ENCODE assay signal across 10 cellular contexts in genomic region chr9:37026085-37026935, GRCh38. TPM values are rescaled to one million over a fixed set of nuclear protein-coding genes. Genes with fewer than 3 reads are reported as not detected.
DNase-seq lines count a peak whose midpoint lies in the region; ATAC-seq, FAIRE-seq and TF ChIP-seq lines count a peak whose summit lies in the region.
"Had no signal": no experiment of that assay in that cellular context is flagged by ENCODE, and none has a peak within 500 bp of the region (broad histone marks: within the 10 kb centered on the region; RNA-seq: fewer than 3 reads in every experiment).

No MANE protein-coding gene starts in this region.

- peaks cover 24% of the 10 kb centered on the region for H3K4me1 Mint-ChIP-seq in T-helper 17 cell

- H4K20me1 ChIP-seq in keratinocyte (ENCODE audit: control insufficient read depth, extremely low read depth, insufficient read depth, low read length), result peaks cover 6% of the 10 kb centered on the region

- H3K27ac ChIP-seq in ACC112 (ENCODE audit: low read depth, low read length) (no peak overlapping the region), keratinocyte (ENCODE audit: control insufficient read depth, insufficient read depth, low read length) (no peak overlapping the region), body of pancreas (no peak overlapping the region)

- ATAC-seq in T-helper 17 cell (no peak), body of pancreas (no peak)
- ATAC-seq: PC-3 had no signal

- no peak overlapping the region for H2AFZ ChIP-seq in ACC112 (ENCODE audit: low read length, unreplicated experiment)
- no peak overlapping the region for H2AFZ ChIP-seq in keratinocyte (ENCODE audit: control insufficient read depth, low read length)

- no peaks in the 10 kb centered on the region for H3K9me1 ChIP-seq in keratinocyte (ENCODE audit: control insufficient read depth, extremely low read depth, insufficient read depth, low read length)

- H3K9me3 ChIP-seq in T-helper 17 cell (ENCODE audit: control insufficient read depth, low read length, poor library complexity, severe bottlenecking), result peaks cover 3% of the 10 kb centered on the region
- no peaks in the 10 kb centered on the region for H3K9me3 ChIP-seq in keratinocyte (ENCODE audit: control insufficient read depth, low read depth, low read length)
- no peaks in the 10 kb centered on the region for H3K9me3 ChIP-seq in body of pancreas

- H3K4me3 Mint-ChIP-seq in T-helper 17 cell, result peak overlapping the region; percentile 82

- 2 to 4% methylated on average over 19 to 62 of the region's 63 CpGs for WGBS in body of pancreas, 2 donors

- dilution Hi-C loops in keratinocyte (cut with MboI; ENCODE audit: extremely low pct_ligation_motif_present, low sequenced_read_pairs), result no loop called here

- no peaks in the 10 kb centered on the region for H3K36me3 ChIP-seq in ACC112 (ENCODE audit: insufficient read depth, low read length)
- H3K36me3 ChIP-seq in keratinocyte (ENCODE audit: control insufficient read depth in 2 of 2, extremely low read depth in 1 of 2, insufficient read depth in 2 of 2, low read length in 2 of 2), result no peaks in the 10 kb centered on the region
- H3K36me3 ChIP-seq in body of pancreas (replicated peaks in 1 of 2; ENCODE audit: insufficient read depth in 1 of 2, low read depth in 2 of 2), result no peaks in the 10 kb centered on the region

- no peak for FAIRE-seq in keratinocyte (lab: Jason Lieb, UNC)

- peak overlapping the region; percentile 71 for H3K4me3 ChIP-seq in ACC112 (ENCODE audit: low read depth, low read length)
- peak overlapping the region in 1 of 3 experiments; percentile 28 for H3K4me3 ChIP-seq in keratinocyte (ENCODE audit: control insufficient read depth in 2 of 3, extremely low read depth in 1 of 3, insufficient read depth in 2 of 3, low read depth in 1 of 3, low read length in 3 of 3)
- no peak overlapping the region for H3K4me3 ChIP-seq in body of pancreas

- DNase-seq in GM10266 (ENCODE audit: extremely low spot score), result peak; percentile 14
- no peak for DNase-seq in T-helper 17 cell
- DNase-seq in keratinocyte (ENCODE audit: low read depth, low spot score), result no peak
- DNase-seq in body of pancreas, result no peak
- no peak for DNase-seq in GM20000 (ENCODE audit: low spot score)
- no peak for DNase-seq in GM03348 (ENCODE audit: low spot score)
- DNase-seq in epidermal melanocyte (ENCODE audit: insufficient read length, low spot score), result no peak
- DNase-seq: PC-3; stimulated activated CD4-positive, alpha-beta T cell treated with anti-CD3 and anti-CD28 coated beads, Interleukin-2, amount 100 ng/mL, for 48 hours had no signal

- TF ChIP-seq CTCF in GM10266 (IDR thresholded peaks at IDR 0.05; ENCODE audit: control insufficient read depth, insufficient read depth, low read depth, missing control alignments), result no peak
- TF ChIP-seq CTCF in keratinocyte (optimal IDR thresholded peaks at IDR 0.05 in 1 of 3, IDR thresholded peaks at IDR 0.05 in 1 of 3, conservative IDR thresholded peaks at IDR 0.05 in 1 of 3; ENCODE audit: extremely low read depth in 1 of 3, insufficient read depth in 2 of 3, low read length in 3 of 3), result no peak
- TF ChIP-seq CTCF in body of pancreas (IDR thresholded peaks at IDR 0.05), result no peak
- no peak for TF ChIP-seq CTCF in GM20000 (IDR thresholded peaks at IDR 0.05; ENCODE audit: extremely low read depth, missing control alignments)

- H3K4me2 ChIP-seq in keratinocyte (ENCODE audit: control insufficient read depth, extremely low read depth, insufficient read depth, low read depth, low read length), result peak overlapping the region; percentile 63

- H3K27ac Mint-ChIP-seq in T-helper 17 cell, result no peak overlapping the region

- H3K36me3 Mint-ChIP-seq in T-helper 17 cell (ENCODE audit: low read depth), result peaks cover 8% of the 10 kb centered on the region

- intact Hi-C loops in body of pancreas (cut with DNase I), result no loop called here

- no peak overlapping the region for H3K9ac ChIP-seq in keratinocyte (ENCODE audit: control insufficient read depth, extremely low read depth, insufficient read depth, low read length)

- H3K27me3 ChIP-seq in ACC112 (ENCODE audit: insufficient read depth, low read length), result peaks cover 100% of the 10 kb centered on the region
- H3K27me3 ChIP-seq in keratinocyte (ENCODE audit: control insufficient read depth, extremely low read depth, insufficient read depth, low read length), result peaks cover 98% of the 10 kb centered on the region
- H3K27me3 ChIP-seq in body of pancreas, result peaks cover 7 to 53% of the 10 kb centered on the region in 2 donors

- H3K79me2 ChIP-seq in ACC112 (ENCODE audit: control insufficient read depth, insufficient read depth, low read length, unreplicated experiment) (no peaks in the 10 kb centered on the region), keratinocyte (ENCODE audit: control insufficient read depth, insufficient read depth, low read length) (no peaks in the 10 kb centered on the region)

- H3K4me1 ChIP-seq in ACC112 (ENCODE audit: control insufficient read depth, insufficient read depth, low read length, unreplicated experiment), result peaks cover 9% of the 10 kb centered on the region
- H3K4me1 ChIP-seq in keratinocyte (ENCODE audit: control insufficient read depth, extremely low read depth, insufficient read depth, low read length), result peaks cover 12% of the 10 kb centered on the region
- H3K4me1 ChIP-seq in body of pancreas, result peaks cover 46% of the 10 kb centered on the region

- TF ChIP-seq POLR2A in body of pancreas (IDR thresholded peaks at IDR 0.05), result no peak

- H3K27me3 Mint-ChIP-seq in T-helper 17 cell, result peaks cover 88% of the 10 kb centered on the region

RNA-seq across cellular contexts. Expression of gene PAX5, which starts 7.8 kb away (rescaled TPM):
- total RNA-seq in T-helper 17 cell (10 to 100 TPM in 1 of 2 donors, not detected in 1; 10.1 TPM), body of pancreas (under 1 TPM in 1 of 2 donors, not detected in 1; 0.52 TPM)
- polyA plus RNA-seq in keratinocyte, result not detected in 3 replicates
- not detected for polyA plus RNA-seq in keratinocyte (2011; ENCODE audit: low read depth)
- polyA plus RNA-seq in keratinocyte (2011; cell fraction: cytosol; rRNA removed), result not detected in 2 replicates
- not detected in 2 replicates for polyA plus RNA-seq in keratinocyte (2011; cell fraction: nucleus; rRNA removed)
- not detected in 2 replicates for polyA plus RNA-seq in keratinocyte (2012; ENCODE audit: low replicate concordance)
- polyA minus RNA-seq in keratinocyte, result not detected in 3 replicates
- not detected for polyA minus RNA-seq in keratinocyte (2011; cell fraction: cytosol; rRNA and poly(A)+ RNA removed)
- not detected in 2 replicates for polyA minus RNA-seq in keratinocyte (2011; cell fraction: nucleus; rRNA and poly(A)+ RNA removed)
- total RNA-seq: PC-3 had no signal
